In the genomic region with DNA sequence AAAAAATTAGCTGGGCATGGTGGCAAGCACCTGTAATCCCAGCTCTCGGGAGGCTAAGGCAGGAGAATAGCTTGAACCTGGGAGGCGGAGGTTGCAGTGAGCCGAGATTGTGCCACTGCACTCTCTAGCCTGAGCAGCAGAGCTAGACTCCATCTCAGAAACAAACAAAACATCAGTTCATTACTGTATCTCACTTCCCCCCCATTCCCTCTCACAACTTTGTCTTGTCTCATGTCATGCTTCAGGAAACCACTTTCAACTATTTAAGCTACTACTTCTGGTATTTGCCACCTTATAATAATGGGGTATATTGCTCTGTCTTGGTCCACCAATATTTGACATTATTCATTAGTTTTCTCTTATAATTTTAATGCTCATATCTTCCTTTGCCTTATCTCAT, we compare ENCODE assay signal across 14 cellular contexts.
DNase-seq lines count a peak whose midpoint lies in the region; ATAC-seq lines count a peak whose summit lies in the region.
"Had no signal": no experiment of that assay in that cellular context is flagged by ENCODE, and none has a peak within 500 bp of the region (broad histone marks: within the 10 kb centered on the region; RNA-seq: fewer than 3 reads in every experiment).

No MANE protein-coding gene starts in this region.

- no peak overlapping the region for H3K4me3 Mint-ChIP-seq in stimulated activated naive B cell treated with anti-CD40 and anti-IgM and Interleukin-4, amounts not matched to agents 10 μg/mL and 1 μg/mL and 100 μg/mL, for 72 hours
- H3K4me3 Mint-ChIP-seq: activated CD8-positive, alpha-beta T cell treated with anti-CD3 and anti-CD28 coated beads for 36 hours; CD14-positive monocyte; endodermal cell had no signal

- H3K9me3 Mint-ChIP-seq in stimulated activated naive B cell treated with anti-CD40 and anti-IgM and Interleukin-4, amounts not matched to agents 10 μg/mL and 1 μg/mL and 100 μg/mL, for 72 hours: peaks cover 6 to 9% of the 10 kb centered on the region in 2 donors

- H3K27ac Mint-ChIP-seq in stimulated activated naive B cell treated with anti-CD40 and anti-IgM and Interleukin-4, amounts not matched to agents 10 μg/mL and 1 μg/mL and 100 μg/mL, for 72 hours: no peak overlapping the region
- H3K27ac Mint-ChIP-seq: activated CD8-positive, alpha-beta T cell treated with anti-CD3 and anti-CD28 coated beads for 36 hours; endodermal cell had no signal

- H3K36me3 Mint-ChIP-seq in stimulated activated naive B cell treated with anti-CD40 and anti-IgM and Interleukin-4, amounts not matched to agents 10 μg/mL and 1 μg/mL and 100 μg/mL, for 72 hours: peaks cover 12 to 19% of the 10 kb centered on the region in 2 donors
- H3K36me3 Mint-ChIP-seq: CD14-positive monocyte had no signal

- peaks cover 24 to 52% of the 10 kb centered on the region in 2 donors for H3K4me1 Mint-ChIP-seq in stimulated activated naive B cell treated with anti-CD40 and anti-IgM and Interleukin-4, amounts not matched to agents 10 μg/mL and 1 μg/mL and 100 μg/mL, for 72 hours

- H3K27me3 Mint-ChIP-seq in stimulated activated naive B cell treated with anti-CD40 and anti-IgM and Interleukin-4, amounts not matched to agents 10 μg/mL and 1 μg/mL and 100 μg/mL, for 72 hours: no peaks in the 10 kb centered on the region
- H3K27me3 Mint-ChIP-seq: activated CD8-positive, alpha-beta T cell treated with anti-CD3 and anti-CD28 coated beads for 36 hours had no signal

- no peak for DNase-seq in stimulated activated naive B cell treated with anti-CD40 and anti-IgM and Interleukin-4, amounts not matched to agents 10 μg/mL and 1 μg/mL and 100 μg/mL, for 72 hours
- no peak for DNase-seq in NCI-H1092 (lab: John Stamatoyannopoulos, UW)
- no peak for DNase-seq in COLO668 (lab: John Stamatoyannopoulos, UW; ENCODE audit: unreplicated experiment)
- no peak for DNase-seq in Ammon's horn (ENCODE audit: low spot score)
- DNase-seq: activated CD8-positive, alpha-beta T cell treated with anti-CD3 and anti-CD28 coated beads for 36 hours; adrenal gland; endodermal cell; left ventricle myocardium superior; NCI-H1436 treated with DMSO at 0.1 percent for 48 hours; NCI-H510A had no signal

- peak; percentile 73 for ATAC-seq in GM18909 (IDR thresholded peaks at IDR 0.05; ENCODE audit: poor library complexity, unreplicated experiment)
- peak; percentile 74 for ATAC-seq in GM21786 (IDR thresholded peaks at IDR 0.05; ENCODE audit: unreplicated experiment)
- ATAC-seq in HG03196 (IDR thresholded peaks at IDR 0.05; ENCODE audit: unreplicated experiment): peak; percentile 69
- peak; percentile 83 to 87 for ATAC-seq in stimulated activated naive B cell treated with anti-CD40 and anti-IgM and Interleukin-4, amounts not matched to agents 10 μg/mL and 1 μg/mL and 100 μg/mL, for 72 hours (replicated peaks)
- ATAC-seq: activated CD8-positive, alpha-beta T cell treated with anti-CD3 and anti-CD28 coated beads for 36 hours; left ventricle myocardium superior had no signal
